23 cellular contexts compared by ENCODE assay signal in genomic region chr6:64874776-64875175, GRCh38.
"Had no signal": no experiment of that assay in that cellular context is flagged by ENCODE, and none has a peak within 500 bp of the region (broad histone marks: within the 10 kb centered on the region; RNA-seq: fewer than 3 reads in every experiment).

No MANE protein-coding gene starts in this region.

- H2AFZ ChIP-seq: hepatocyte had no signal

- H3K4me3 ChIP-seq: ascending aorta, colonic mucosa, hepatocyte, left ventricle myocardium inferior, prostate gland, transverse colon had no signal

- H3K27ac Mint-ChIP-seq: activated naive CD4-positive, alpha-beta T cell treated with anti-CD3 and anti-CD28 coated beads, Interleukin-2, amount 50 U/mL, for 72 hours; activated T-cell treated with anti-CD3 and anti-CD28 coated beads, Interleukin-2, amount 50 U/mL, for 24 hours; activated T-helper 17 cell treated with anti-CD3 and anti-CD28 coated beads, Interleukin-2, amount 50 U/mL, for 72 hours; endodermal cell; immature natural killer cell; naive thymus-derived CD4-positive, alpha-beta T cell; stimulated activated naive B cell treated with anti-CD40 and anti-IgM and Interleukin-4, amounts not matched to agents 10 μg/mL and 1 μg/mL and 100 μg/mL, for 72 hours; T-helper 2 cell treated with Interferon-gamma antibody and Interleukin-4, amounts not matched to agents 5 μg/mL and 100 μg/mL, for 36 hours; WTC11 had no signal

- H3K4me2 ChIP-seq: hepatocyte had no signal

- H3K4me1 ChIP-seq: ascending aorta, colonic mucosa, left ventricle myocardium inferior, prostate gland, transverse colon had no signal

- H3K36me3 ChIP-seq: ascending aorta, colonic mucosa, left ventricle myocardium inferior, prostate gland, transverse colon had no signal

- H3K4me3 Mint-ChIP-seq: activated T-cell treated with anti-CD3 and anti-CD28 coated beads, Interleukin-2, amount 50 U/mL, for 24 hours; activated T-helper 17 cell treated with anti-CD3 and anti-CD28 coated beads, Interleukin-2, amount 50 U/mL, for 72 hours; central memory CD8-positive, alpha-beta T cell; endodermal cell; immature natural killer cell; naive thymus-derived CD4-positive, alpha-beta T cell; neural crest cell; stimulated activated naive B cell treated with anti-CD40 and anti-IgM and Interleukin-4, amounts not matched to agents 10 μg/mL and 1 μg/mL and 100 μg/mL, for 72 hours; T-helper 2 cell treated with Interferon-gamma antibody and Interleukin-4, amounts not matched to agents 5 μg/mL and 100 μg/mL, for 36 hours; WTC11 had no signal

- H3K27ac ChIP-seq: ascending aorta, colonic mucosa, hepatocyte, left ventricle myocardium inferior, prostate gland, transverse colon had no signal

- H3K27me3 ChIP-seq: ascending aorta, colonic mucosa, hepatocyte, transverse colon had no signal

- H3K4me1 Mint-ChIP-seq: activated T-helper 17 cell treated with anti-CD3 and anti-CD28 coated beads, Interleukin-2, amount 50 U/mL, for 72 hours; central memory CD8-positive, alpha-beta T cell; immature natural killer cell; naive thymus-derived CD4-positive, alpha-beta T cell; neural crest cell; stimulated activated naive B cell treated with anti-CD40 and anti-IgM and Interleukin-4, amounts not matched to agents 10 μg/mL and 1 μg/mL and 100 μg/mL, for 72 hours had no signal

- H3K9me3 ChIP-seq: ascending aorta, colonic mucosa, prostate gland, transverse colon had no signal

- ATAC-seq: activated naive CD4-positive, alpha-beta T cell treated with anti-CD3 and anti-CD28 coated beads, Interleukin-2, amount 50 U/mL, for 72 hours; activated T-helper 17 cell treated with anti-CD3 and anti-CD28 coated beads, Interleukin-2, amount 50 U/mL, for 72 hours; naive thymus-derived CD4-positive, alpha-beta T cell; stimulated activated naive B cell treated with anti-CD40 and anti-IgM and Interleukin-4, amounts not matched to agents 10 μg/mL and 1 μg/mL and 100 μg/mL, for 72 hours; WTC11 had no signal

- H3K79me2 ChIP-seq: hepatocyte had no signal

- H3K36me3 Mint-ChIP-seq: activated naive CD4-positive, alpha-beta T cell treated with anti-CD3 and anti-CD28 coated beads, Interleukin-2, amount 50 U/mL, for 72 hours; immature natural killer cell; naive thymus-derived CD4-positive, alpha-beta T cell; stimulated activated naive B cell treated with anti-CD40 and anti-IgM and Interleukin-4, amounts not matched to agents 10 μg/mL and 1 μg/mL and 100 μg/mL, for 72 hours had no signal

- H3K27me3 Mint-ChIP-seq: activated T-cell treated with anti-CD3 and anti-CD28 coated beads, Interleukin-2, amount 50 U/mL, for 24 hours; activated T-helper 17 cell treated with anti-CD3 and anti-CD28 coated beads, Interleukin-2, amount 50 U/mL, for 72 hours; central memory CD8-positive, alpha-beta T cell; naive thymus-derived CD4-positive, alpha-beta T cell; stimulated activated naive B cell treated with anti-CD40 and anti-IgM and Interleukin-4, amounts not matched to agents 10 μg/mL and 1 μg/mL and 100 μg/mL, for 72 hours had no signal

- DNase-seq: activated CD4-positive, alpha-beta T cell treated with anti-CD3 and anti-CD28 coated beads, Interleukin-2, amount 50 U/mL, for 4 hours; activated CD8-positive, alpha-beta memory T cell treated with anti-CD3 and anti-CD28 coated beads for 24 hours; activated CD8-positive, alpha-beta memory T cell treated with anti-CD3 and anti-CD28 coated beads, Interleukin-2, amount 50 U/mL, for 4 hours; activated T-cell treated with anti-CD3 and anti-CD28 coated beads, Interleukin-2, amount 50 U/mL, for 24 hours; colonic mucosa; endodermal cell; glutamatergic neuron; immature natural killer cell; left ventricle myocardium inferior; naive thymus-derived CD4-positive, alpha-beta T cell; stimulated activated CD4-positive, alpha-beta T cell treated with anti-CD3 and anti-CD28 coated beads, Interleukin-2, amount 100 ng/mL, for 48 hours; stimulated activated CD8-positive, alpha-beta memory T cell treated with anti-CD3 and anti-CD28 coated beads, Interleukin-4, amount 100 ng/mL, for 48 hours; stimulated activated naive B cell treated with anti-CD40 and anti-IgM and Interleukin-4, amounts not matched to agents 10 μg/mL and 1 μg/mL and 100 μg/mL, for 72 hours; transverse colon had no signal

- H3K9me3 Mint-ChIP-seq: neural crest cell had no signal
